In genomic region chr4:184942447-184943425, GRCh38 we compare ENCODE assay signal across 16 cellular contexts.
"Had no signal": no experiment of that assay in that cellular context is flagged by ENCODE, and none has a peak within 500 bp of the region (broad histone marks: within the 10 kb centered on the region; RNA-seq: fewer than 3 reads in every experiment).

No MANE protein-coding gene starts in this region.

- H3K27ac ChIP-seq: breast epithelium, stomach had no signal

- H3K9me3 Mint-ChIP-seq: activated CD4-positive, alpha-beta T cell treated with anti-CD3 and anti-CD28 coated beads, Interleukin-2, amount 10 ng/mL, durations not matched to agents 7 days and 5 days; activated naive CD4-positive, alpha-beta T cell treated with anti-CD3 and anti-CD28 coated beads, Interleukin-2, amount 50 U/mL, for 24 hours; effector memory CD8-positive, alpha-beta T cell; memory B cell; stimulated activated effector memory CD8-positive, alpha-beta T cell treated with anti-CD3 and anti-CD28 coated beads, Interleukin-12 subunit alpha, Interleukin-12 subunit beta, amount 100 ng/mL, for 72 hours had no signal

- H3K4me1 ChIP-seq: breast epithelium had no signal

- H3K36me3 ChIP-seq: breast epithelium, stomach had no signal

- DNase-seq: activated CD4-positive, alpha-beta T cell treated with anti-CD3 and anti-CD28 coated beads, Interleukin-2, amount 10 ng/mL, durations not matched to agents 7 days and 5 days; activated CD8-positive, alpha-beta memory T cell treated with anti-CD3 and anti-CD28 coated beads for 24 hours; activated gamma-delta T cell; effector memory CD8-positive, alpha-beta T cell; foreskin melanocyte; glutamatergic neuron; hippocampal formation; left ventricle myocardium superior; stimulated activated CD4-positive, alpha-beta T cell treated with anti-CD3 and anti-CD28 coated beads, Interleukin-4, amount 100 ng/mL, for 24 hours; stomach; T1000; trophoblast cell had no signal

- H3K9me3 ChIP-seq: breast epithelium, stomach had no signal

- H3K4me1 Mint-ChIP-seq: activated CD4-positive, alpha-beta T cell treated with anti-CD3 and anti-CD28 coated beads, Interleukin-2, amount 10 ng/mL, durations not matched to agents 7 days and 5 days; activated naive CD4-positive, alpha-beta T cell treated with anti-CD3 and anti-CD28 coated beads, Interleukin-2, amount 50 U/mL, for 24 hours; memory B cell; stimulated activated effector memory CD8-positive, alpha-beta T cell treated with anti-CD3 and anti-CD28 coated beads, Interleukin-12 subunit alpha, Interleukin-12 subunit beta, amount 100 ng/mL, for 72 hours had no signal

- H3K4me3 Mint-ChIP-seq: activated CD4-positive, alpha-beta T cell treated with anti-CD3 and anti-CD28 coated beads, Interleukin-2, amount 10 ng/mL, durations not matched to agents 7 days and 5 days; activated naive CD4-positive, alpha-beta T cell treated with anti-CD3 and anti-CD28 coated beads, Interleukin-2, amount 50 U/mL, for 24 hours; effector memory CD8-positive, alpha-beta T cell; memory B cell; stimulated activated effector memory CD8-positive, alpha-beta T cell treated with anti-CD3 and anti-CD28 coated beads, Interleukin-12 subunit alpha, Interleukin-12 subunit beta, amount 100 ng/mL, for 72 hours had no signal

- H3K27ac Mint-ChIP-seq: activated CD4-positive, alpha-beta T cell treated with anti-CD3 and anti-CD28 coated beads, Interleukin-2, amount 10 ng/mL, durations not matched to agents 7 days and 5 days; activated naive CD4-positive, alpha-beta T cell treated with anti-CD3 and anti-CD28 coated beads, Interleukin-2, amount 50 U/mL, for 24 hours; effector memory CD8-positive, alpha-beta T cell; memory B cell; stimulated activated effector memory CD8-positive, alpha-beta T cell treated with anti-CD3 and anti-CD28 coated beads, Interleukin-12 subunit alpha, Interleukin-12 subunit beta, amount 100 ng/mL, for 72 hours had no signal

- H3K36me3 Mint-ChIP-seq: activated naive CD4-positive, alpha-beta T cell treated with anti-CD3 and anti-CD28 coated beads, Interleukin-2, amount 50 U/mL, for 24 hours; stimulated activated effector memory CD8-positive, alpha-beta T cell treated with anti-CD3 and anti-CD28 coated beads, Interleukin-12 subunit alpha, Interleukin-12 subunit beta, amount 100 ng/mL, for 72 hours had no signal

- H3K4me3 ChIP-seq: breast epithelium, stomach had no signal

- H3K27me3 ChIP-seq: breast epithelium, stomach had no signal
